8 cellular contexts compared by ENCODE assay signal in the genomic region with DNA sequence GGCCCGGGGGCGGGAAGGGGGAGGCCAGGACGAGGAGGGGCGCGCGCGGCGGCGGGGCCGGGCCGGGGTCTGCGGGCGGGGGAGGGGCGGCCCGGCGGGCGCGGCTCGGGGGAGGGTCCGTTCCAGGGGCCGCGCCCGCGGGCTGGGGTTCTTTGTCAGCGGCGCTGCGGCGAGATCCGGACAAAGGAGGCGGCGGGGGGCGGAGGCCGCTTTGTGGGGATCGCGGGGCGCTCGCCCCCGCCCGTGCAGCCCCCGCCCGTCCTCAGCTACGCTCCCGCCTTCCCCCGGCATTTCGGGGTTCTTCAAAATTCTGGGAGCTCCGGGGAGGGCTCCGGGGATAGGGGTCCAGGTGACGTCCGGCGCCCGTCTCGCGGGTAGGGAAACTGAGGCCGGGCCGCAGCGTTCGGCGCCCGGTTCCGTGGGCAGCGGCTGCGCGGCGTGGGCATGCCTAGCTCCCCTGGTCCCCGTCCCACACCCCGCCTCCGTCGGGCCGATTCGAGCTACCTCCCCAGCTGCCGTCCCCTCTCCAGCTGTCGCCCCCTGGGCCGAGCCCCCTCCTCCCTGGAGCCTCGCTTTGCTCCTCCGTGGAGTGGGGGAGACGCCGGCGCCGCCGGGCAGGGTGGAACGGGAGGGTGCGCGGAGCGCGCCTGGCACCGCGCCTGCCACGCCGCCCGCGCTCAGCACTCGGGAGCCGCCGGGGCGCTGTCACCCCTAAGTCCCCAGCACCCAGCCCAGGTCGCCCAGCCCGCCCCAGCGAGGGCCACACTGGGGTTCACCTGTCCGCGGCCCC. TPM values are rescaled to one million over a fixed set of nuclear protein-coding genes. Genes with fewer than 3 reads are reported as not detected.
A peak's percentile ranks its signal among the peaks of the same experiment; 100 is the strongest.
DNase-seq lines count a peak whose midpoint lies in the region; ATAC-seq and TF ChIP-seq lines count a peak whose summit lies in the region.

No MANE protein-coding gene starts in this region.

- no peak overlapping the region for H3K27ac ChIP-seq in PC-9
- H3K27ac ChIP-seq in cingulate gyrus (ENCODE audit: low read depth, low read length), result peak overlapping the region; percentile 72
- peak overlapping the region in 1 of 2 donors; percentile 54 for H3K27ac ChIP-seq in aorta (ENCODE audit: low read depth in 1 of 2, low read length in 2 of 2)

- intact Hi-C loops in Calu3 (cut with micrococcal nuclease; ENCODE audit: unreplicated experiment) (no loop called here), PC-9 (cut with micrococcal nuclease; ENCODE audit: unreplicated experiment) (loop anchor here (5.0 kb wide), 1 partner anchor 136 kb away; no protein-coding TSS in a partner anchor), mucosa of descending colon (cut with DNase I, micrococcal nuclease) (no loop called here), aorta (cut with DNase I) (no loop called here)

- no peaks in the 10 kb centered on the region for H3K27me3 Mint-ChIP-seq in Calu3 (ENCODE audit: unreplicated experiment)

- no peak overlapping the region for H2AFZ ChIP-seq in PC-9

- no peaks in the 10 kb centered on the region for H3K36me3 ChIP-seq in PC-9 (ENCODE audit: low read depth)
- H3K36me3 ChIP-seq in mucosa of descending colon (ENCODE audit: low read depth), result no peaks in the 10 kb centered on the region
- no peaks in the 10 kb centered on the region for H3K36me3 ChIP-seq in aorta (ENCODE audit: control insufficient read depth in 1 of 2, insufficient read depth in 2 of 2, low read length in 1 of 2)

- WGBS in aorta, 2 donors, result 2 to 3% methylated on average over 56 to 100 of the region's 100 CpGs

- BruUV-seq in Calu3 (replicated peaks; lab: Mats Ljungman, UMichigan), result no TSS peak
- TSS peak; percentile 51 for BruUV-seq in PC-9 (replicated peaks; lab: Mats Ljungman, UMichigan)

- H3K36me3 Mint-ChIP-seq in Calu3 (ENCODE audit: insufficient read depth, unreplicated experiment), result peaks cover 46% of the 10 kb centered on the region

- H3K9me3 ChIP-seq in PC-9 (ENCODE audit: insufficient read depth, low read depth), result no peaks in the 10 kb centered on the region
- H3K9me3 ChIP-seq in mucosa of descending colon, result no peaks in the 10 kb centered on the region
- H3K9me3 ChIP-seq in aorta (ENCODE audit: control insufficient read depth, low read length), result no peaks in the 10 kb centered on the region

- H3K27me3 ChIP-seq in PC-9 (ENCODE audit: insufficient read depth, low read depth) (no peaks in the 10 kb centered on the region), aorta (ENCODE audit: control insufficient read depth in 1 of 2, insufficient read depth in 2 of 2, low read length in 1 of 2) (no peaks in the 10 kb centered on the region)

- H3K4me3 ChIP-seq in PC-9, result peak overlapping the region; percentile 53; the same call in 1 of the 2 replicates
- H3K4me3 ChIP-seq in mucosa of descending colon, result peak overlapping the region; percentile 48
- peak overlapping the region; percentile 83 to 84 for H3K4me3 ChIP-seq in aorta (ENCODE audit: low read length in 2 of 2)

- TF ChIP-seq CTCF in Calu3 (IDR thresholded peaks at IDR 0.05; ENCODE audit: unreplicated experiment) (no peak), PC-9 (conservative IDR thresholded peaks at IDR 0.05) (no peak), mucosa of descending colon (IDR thresholded peaks at IDR 0.05) (no peak)

- ATAC-seq in mucosa of descending colon, result peak; percentile 5
- ATAC-seq in aorta (ENCODE audit: low FRiP score), result no peak
- no peak for ATAC-seq in GM18909 (IDR thresholded peaks at IDR 0.05; ENCODE audit: poor library complexity, unreplicated experiment)

- H3K4me1 ChIP-seq in PC-9 (replicated peaks; ENCODE audit: insufficient read depth) (no peaks in the 10 kb centered on the region), mucosa of descending colon (ENCODE audit: low read depth) (peaks cover 12% of the 10 kb centered on the region), aorta (ENCODE audit: control insufficient read depth in 1 of 2, insufficient read depth in 2 of 2, low read length in 2 of 2) (peaks cover 0 to 2% of the 10 kb centered on the region in 2 donors)

- H3K27ac Mint-ChIP-seq in Calu3 (ENCODE audit: unreplicated experiment), result no peak overlapping the region

- H3K9me3 Mint-ChIP-seq in Calu3 (ENCODE audit: low read depth, unreplicated experiment), result no peaks in the 10 kb centered on the region

- peaks cover 13% of the 10 kb centered on the region for H3F3A ChIP-seq in PC-9 (ENCODE audit: insufficient read depth, low read depth)

- H3K4me2 ChIP-seq in PC-9, result peak overlapping the region; percentile 74

- DNase-seq in Calu3 (no peak), PC-9 (no peak), mucosa of descending colon (peak in 2 of 3 donors; percentile 52 to 72), aorta (peak in 1 of 2 donors; percentile 85), EL (no peak)
- DNase-seq in stimulated activated naive CD4-positive, alpha-beta T cell treated with Interleukin-2 at 50 U/mL for 16 hours (lab: John Stamatoyannopoulos, UW), result no peak

- no peaks in the 10 kb centered on the region for H3K9me2 ChIP-seq in PC-9 (ENCODE audit: insufficient read depth)

- H3K79me2 ChIP-seq in PC-9 (ENCODE audit: low read depth), result no peaks in the 10 kb centered on the region

- H4K20me1 ChIP-seq in PC-9 (ENCODE audit: insufficient read depth), result no peaks in the 10 kb centered on the region

- peak overlapping the region; percentile 61 for H3K4me3 Mint-ChIP-seq in Calu3 (ENCODE audit: low read depth, unreplicated experiment)

- H3K4me1 Mint-ChIP-seq in Calu3 (ENCODE audit: low read depth, unreplicated experiment), result peaks cover 31% of the 10 kb centered on the region

- CTCF ChIA-PET in Calu3 (lab: Charles Lee), result interaction anchor here (1.0 kb wide), 1 partner anchor 12 kb away, joined by 3 read pairs; no protein-coding TSS in a partner anchor
- CTCF ChIA-PET in PC-9 (lab: Charles Lee), result interaction anchor here (0.6 kb wide), 1 partner anchor 85 kb away, joined by 6 read pairs; no protein-coding TSS in a partner anchor

- POLR2A ChIA-PET in PC-9 (lab: Charles Lee; ENCODE audit: unreplicated experiment), result interaction anchor here (0.6 kb wide), 2 partner anchors 82 to 394 kb away, joined by 4 to 8 read pairs; partner anchors contain the start of gene LITAF

RNA-seq across cellular contexts. Expression of gene SNN, which starts 0.5 kb away (rescaled TPM):
- total RNA-seq in Calu3 (2022) (26.0 and 31.3 TPM in 2 replicates), PC-9 (2021) (12.6 and 17.0 TPM in 2 replicates), mucosa of descending colon (10 to 100 TPM in 1 of 3 donors, 1 to 10 TPM in 2; 2.3 to 22.1 (median 4.2) TPM), aorta (10 to 100 TPM; 15.1 to 15.9 TPM)
- polyA plus RNA-seq in aorta, result 10 to 100 TPM; 13.0 to 15.5 TPM

Comparison
In these comparisons a context has a peak if more than half of its experiments do, and no peak if none do; other contexts are left out.
1. DNase-seq: peak in mucosa of descending colon (2 of 3); none in Calu3 (single experiment), PC-9 (0 of 2), stimulated activated naive CD4-positive, alpha-beta T cell treated with Interleukin-2 at 50 U/mL for 16 hours (single experiment) and EL (single experiment).
2. Peak in every context shown above with its lines, with median percentiles within 50 percentile points of each other: H3K4me3 ChIP-seq.